11 cellular contexts compared by ENCODE assay signal in genomic region chr10:129096340-129096984, GRCh38.
DNase-seq lines count a peak whose midpoint lies in the region; ATAC-seq and TF ChIP-seq lines count a peak whose summit lies in the region.
"Had no signal": no experiment of that assay in that cellular context is flagged by ENCODE, and none has a peak within 500 bp of the region (broad histone marks: within the 10 kb centered on the region; RNA-seq: fewer than 3 reads in every experiment).

No MANE protein-coding gene starts in this region.

- H3K4me1 ChIP-seq in PC-3 (ENCODE audit: insufficient read depth, low read length) (no peaks in the 10 kb centered on the region), osteoblast (ENCODE audit: insufficient read depth, low read length) (peaks cover 16% of the 10 kb centered on the region)

- POLR2A ChIA-PET in PC-3 (lab: Charles Lee; ENCODE audit: unreplicated experiment) = no interaction called here

- no peaks in the 10 kb centered on the region for H3K36me3 Mint-ChIP-seq in natural killer cell treated with Interleukin-12 subunit alpha and Interleukin-12 subunit beta and Interleukin-15 and Interleukin-18, amount 100 ng/mL, for 72 hours

- H4K20me1 ChIP-seq in PC-3 (ENCODE audit: low read length) = no peaks in the 10 kb centered on the region
- no peaks in the 10 kb centered on the region for H4K20me1 ChIP-seq in osteoblast (ENCODE audit: insufficient read depth, low read length)

- H3K79me2 ChIP-seq in PC-3 (ENCODE audit: low read length) (no peaks in the 10 kb centered on the region), osteoblast (ENCODE audit: insufficient read depth, low read length) (no peaks in the 10 kb centered on the region)

- intact Hi-C loops in PC-3 (cut with micrococcal nuclease) = no loop called here

- H3K4me2 ChIP-seq in PC-3 (ENCODE audit: low read length) (no peak overlapping the region), osteoblast (ENCODE audit: insufficient read depth, low read length) (peak overlapping the region; percentile 48)

- H3K9ac ChIP-seq in PC-3 (ENCODE audit: low read length) = no peak overlapping the region

- H3K4me3 Mint-ChIP-seq in natural killer cell treated with Interleukin-12 subunit alpha and Interleukin-12 subunit beta and Interleukin-15 and Interleukin-18, amount 100 ng/mL, for 72 hours = no peak overlapping the region

- no peaks in the 10 kb centered on the region for H3K9me3 Mint-ChIP-seq in natural killer cell treated with Interleukin-12 subunit alpha and Interleukin-12 subunit beta and Interleukin-15 and Interleukin-18, amount 100 ng/mL, for 72 hours

- no TSS peak for BruUV-seq in PC-3 (replicated peaks; lab: Mats Ljungman, UMichigan)

- H3K27ac ChIP-seq in PC-3 (ENCODE audit: low read length) (no peak overlapping the region), osteoblast (ENCODE audit: low read depth, low read length) (peak overlapping the region; percentile 28)
- H3K27ac ChIP-seq: C4-2B had no signal

- peaks cover 8% of the 10 kb centered on the region in 2 donors for H3K27me3 Mint-ChIP-seq in natural killer cell treated with Interleukin-12 subunit alpha and Interleukin-12 subunit beta and Interleukin-15 and Interleukin-18, amount 100 ng/mL, for 72 hours

- H2AFZ ChIP-seq in PC-3 (ENCODE audit: low read length) = no peak overlapping the region
- no peak overlapping the region for H2AFZ ChIP-seq in osteoblast (ENCODE audit: low read length)

- H3K36me3 ChIP-seq in PC-3 (ENCODE audit: low read depth, low read length) = no peaks in the 10 kb centered on the region
- H3K36me3 ChIP-seq in osteoblast (ENCODE audit: insufficient read depth, low read length) = no peaks in the 10 kb centered on the region

- H3K27me3 ChIP-seq in PC-3 (ENCODE audit: low read length) (no peaks in the 10 kb centered on the region), osteoblast (ENCODE audit: insufficient read depth, low read length) (peaks cover 3% of the 10 kb centered on the region)

- no peak for ATAC-seq in PC-3
- no peak for ATAC-seq in natural killer cell treated with Interleukin-12 subunit alpha and Interleukin-12 subunit beta and Interleukin-15 and Interleukin-18, amount 100 ng/mL, for 72 hours

- TF ChIP-seq CTCF in PC-3 (conservative IDR thresholded peaks at IDR 0.05; ENCODE audit: low read depth, low read length) (no peak), fibroblast of pulmonary artery (IDR thresholded peaks at IDR 0.05; ENCODE audit: low read length, missing control alignments) (no peak), osteoblast (IDR thresholded peaks at IDR 0.05; ENCODE audit: extremely low read depth, low read depth, low read length) (no peak)

- H3F3A ChIP-seq in PC-3 (ENCODE audit: low read length, unreplicated experiment) = no peaks in the 10 kb centered on the region

- no peaks in the 10 kb centered on the region for H3K9me2 ChIP-seq in PC-3 (replicated peaks; ENCODE audit: low read length)

- DNase-seq in AG20443 (ENCODE audit: low spot score) (peak; percentile 63), PC-3 (peak; percentile 1), fibroblast of pulmonary artery (ENCODE audit: low read depth) (peak; percentile 99), osteoblast (ENCODE audit: insufficient read length, low spot score, missing footprints) (no peak), HPDE6-E6E7 (ENCODE audit: extremely low spot score) (no peak), medulla oblongata (ENCODE audit: extremely low spot score) (no peak)
- no peak for DNase-seq in stimulated activated CD8-positive, alpha-beta memory T cell treated with anti-CD3 and anti-CD28 coated beads, Interleukin-4, amount 100 ng/mL, for 48 hours
- DNase-seq in natural killer cell treated with Interleukin-12 subunit alpha and Interleukin-12 subunit beta and Interleukin-15 and Interleukin-18, amount 100 ng/mL, for 72 hours (ENCODE audit: low spot score) = no peak
- DNase-seq: NCI-H1436 treated with DMSO at 0.1 percent for 48 hours, T-helper 2 cell had no signal

- H3K27ac Mint-ChIP-seq in natural killer cell treated with Interleukin-12 subunit alpha and Interleukin-12 subunit beta and Interleukin-15 and Interleukin-18, amount 100 ng/mL, for 72 hours = no peak overlapping the region

- no peaks in the 10 kb centered on the region for H3K4me1 Mint-ChIP-seq in natural killer cell treated with Interleukin-12 subunit alpha and Interleukin-12 subunit beta and Interleukin-15 and Interleukin-18, amount 100 ng/mL, for 72 hours (ENCODE audit: low read depth in 2 of 2)

- CTCF ChIA-PET in PC-3 (lab: Charles Lee) = no interaction called here

- H3K4me3 ChIP-seq in PC-3 (ENCODE audit: low read length) (no peak overlapping the region), fibroblast of pulmonary artery (replicated peaks; ENCODE audit: low read depth, low read length) (no peak overlapping the region), osteoblast (ENCODE audit: insufficient read depth, low read length) (no peak overlapping the region)

- H3K9me3 ChIP-seq in PC-3 (ENCODE audit: low read length) (no peaks in the 10 kb centered on the region), osteoblast (ENCODE audit: low read depth, low read length) (no peaks in the 10 kb centered on the region)

Comparison
In these comparisons a context has a peak if more than half of its experiments do, and no peak if none do; other contexts are left out.
1. DNase-seq: peak in AG20443 (single experiment), PC-3 (single experiment) and fibroblast of pulmonary artery (single experiment); none in osteoblast (single experiment), stimulated activated CD8-positive, alpha-beta memory T cell treated with anti-CD3 and anti-CD28 coated beads, Interleukin-4, amount 100 ng/mL, for 48 hours (single experiment), HPDE6-E6E7 (single experiment), natural killer cell treated with Interleukin-12 subunit alpha and Interleukin-12 subunit beta and Interleukin-15 and Interleukin-18, amount 100 ng/mL, for 72 hours (single experiment) and medulla oblongata (single experiment).